8 cellular contexts compared by ENCODE assay signal in the genomic region with DNA sequence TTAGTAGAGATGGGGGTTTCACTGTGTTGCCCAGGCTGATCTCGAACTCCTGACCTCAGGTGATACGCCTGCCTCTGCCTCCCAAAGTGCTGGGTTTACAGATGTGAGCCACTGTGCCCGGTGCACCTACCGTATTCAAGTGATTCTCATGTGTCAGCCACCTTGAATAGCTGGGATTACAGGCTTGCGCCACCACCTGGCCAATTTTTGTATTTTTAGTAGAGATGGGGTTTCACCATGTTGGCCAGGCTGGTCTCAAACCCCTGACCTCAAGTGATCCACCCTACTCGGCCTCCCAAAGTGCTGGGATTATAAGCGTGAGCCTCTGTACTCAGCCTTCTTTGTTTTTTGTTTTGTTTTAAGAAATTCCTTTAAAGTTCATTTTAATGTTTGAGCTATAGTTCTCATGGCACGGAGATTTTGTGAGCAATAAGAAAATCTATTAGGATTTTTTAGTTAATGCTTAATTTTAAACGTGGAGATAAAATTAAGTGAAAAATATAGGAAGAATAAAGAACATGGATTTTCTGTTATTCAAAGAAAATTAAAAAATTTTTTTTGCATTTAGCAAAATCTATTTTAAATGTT.
DNase-seq lines count a peak whose midpoint lies in the region; ATAC-seq and TF ChIP-seq lines count a peak whose summit lies in the region.

No MANE protein-coding gene starts in this region.

- TF ChIP-seq EP300 in ovary (IDR thresholded peaks at IDR 0.05): no peak

- DNase-seq in COR-L47 (lab: John Stamatoyannopoulos, UW) (peak; percentile 68), NCI-H460 (ENCODE audit: extremely low read depth, low read depth) (peak; percentile 57), iPS DF 6.9 (ENCODE audit: low read depth, low spot score) (peak; percentile 37), ovary (no peak), NCI-H2029 treated with DMSO at 0.1 percent for 48 hours (lab: John Stamatoyannopoulos, UW) (no peak)
- DNase-seq in activated naive CD4-positive, alpha-beta T cell treated with anti-CD3 and anti-CD28 coated beads, Interleukin-2, amount 50 U/mL, for 16 hours: peak; percentile 20
- DNase-seq in stimulated activated CD8-positive, alpha-beta memory T cell treated with anti-CD3 and anti-CD28 coated beads, Interleukin-15, amount 100 ng/mL, for 48 hours (ENCODE audit: low read depth in 2 of 2): peak; percentile 15 to 28

- no peak for TF ChIP-seq CTCF in ovary (IDR thresholded peaks at IDR 0.05)

- H3K36me3 ChIP-seq in iPS DF 6.9 (ENCODE audit: control insufficient read depth, insufficient read depth, low read length) (no peaks in the 10 kb centered on the region), ovary (no peaks in the 10 kb centered on the region)

- H3K27ac ChIP-seq in iPS DF 6.9 (ENCODE audit: low read length): no peak overlapping the region
- no peak overlapping the region for H3K27ac ChIP-seq in ovary

- H3K9me3 ChIP-seq in iPS DF 6.9 (ENCODE audit: control insufficient read depth, insufficient read depth, low read length) (no peaks in the 10 kb centered on the region), ovary (no peaks in the 10 kb centered on the region)

- TF ChIP-seq POLR2A in ovary (IDR thresholded peaks at IDR 0.05): no peak

- ATAC-seq in GM21529 (IDR thresholded peaks at IDR 0.05; ENCODE audit: unreplicated experiment): peak; percentile 76

- WGBS in iPS DF 6.9 (ENCODE audit: insufficient coverage, insufficient read length): 100% methylated on average over 1 of the region's 9 CpGs
- 84 to 90% (median 87%) methylated on average over 9 of the region's 9 CpGs for WGBS in ovary, 3 donors

- H3K4me1 ChIP-seq in iPS DF 6.9 (ENCODE audit: control insufficient read depth, insufficient read depth, low read length) (0 out of 2 replicates have a peak, but pooled peaks cover 2% of the 10 kb centered on the region), ovary (ENCODE audit: insufficient read depth) (no peaks in the 10 kb centered on the region)

- H3K27me3 ChIP-seq in iPS DF 6.9 (ENCODE audit: control insufficient read depth, insufficient read depth, low read length): no peaks in the 10 kb centered on the region
- no peaks in the 10 kb centered on the region for H3K27me3 ChIP-seq in ovary

- intact Hi-C loops in ovary (cut with DNase I): no loop called here

- H3K4me3 ChIP-seq in iPS DF 6.9 (ENCODE audit: low read length): no peak overlapping the region
- H3K4me3 ChIP-seq in ovary: no peak overlapping the region

Comparison
In these comparisons a context has a peak if more than half of its experiments do, and no peak if none do; other contexts are left out.
1. DNase-seq: peak in COR-L47 (single experiment), NCI-H460 (single experiment), activated naive CD4-positive, alpha-beta T cell treated with anti-CD3 and anti-CD28 coated beads, Interleukin-2, amount 50 U/mL, for 16 hours (single experiment), iPS DF 6.9 (single experiment) and stimulated activated CD8-positive, alpha-beta memory T cell treated with anti-CD3 and anti-CD28 coated beads, Interleukin-15, amount 100 ng/mL, for 48 hours (2 of 2); none in ovary (0 of 5) and NCI-H2029 treated with DMSO at 0.1 percent for 48 hours (single experiment).